ENCODE assay signal across 11 cellular contexts in the genomic region with DNA sequence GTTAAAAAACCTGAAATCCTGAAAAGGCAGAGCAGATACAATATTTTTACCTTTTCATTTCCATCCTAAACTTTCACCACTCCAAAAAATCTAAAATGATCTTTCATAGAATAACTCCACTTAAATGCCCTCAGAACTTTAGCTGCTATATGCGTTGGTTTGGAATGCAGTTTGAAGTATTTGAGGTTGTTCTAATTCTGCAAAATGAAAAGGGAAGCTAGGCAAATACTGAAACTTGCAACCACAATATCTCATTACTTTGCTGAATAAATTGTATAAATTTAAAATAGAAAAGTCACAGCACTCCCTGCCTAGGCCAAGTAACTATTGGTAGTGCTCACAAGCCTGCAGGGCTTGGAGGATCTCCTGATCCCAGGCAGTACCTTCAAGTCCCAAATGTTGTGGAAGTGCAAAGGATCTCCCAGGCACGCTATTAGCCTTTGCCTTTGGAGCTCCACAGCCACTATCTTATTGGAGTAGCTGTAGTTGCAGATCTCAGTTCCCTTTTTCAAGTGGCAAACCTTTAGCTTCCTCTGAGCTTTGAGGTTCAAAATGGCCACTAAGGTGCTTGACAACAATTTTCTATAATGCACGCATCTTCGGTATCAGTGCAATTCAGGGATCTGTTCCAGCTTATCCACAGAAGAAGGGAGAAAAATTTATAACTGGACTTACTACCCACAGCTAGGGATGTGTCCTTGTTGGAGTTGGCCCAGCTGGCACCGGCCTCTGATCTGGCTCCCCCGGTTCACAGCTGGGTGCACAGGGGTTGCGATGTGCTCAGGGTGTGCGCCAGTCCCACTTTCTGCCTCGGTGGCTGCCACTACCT. TPM values are rescaled to one million over a fixed set of nuclear protein-coding genes. Genes with fewer than 3 reads are reported as not detected.
DNase-seq lines count a peak whose midpoint lies in the region; ATAC-seq, FAIRE-seq and TF ChIP-seq lines count a peak whose summit lies in the region.
"Had no signal": no experiment of that assay in that cellular context is flagged by ENCODE, and none has a peak within 500 bp of the region (broad histone marks: within the 10 kb centered on the region; RNA-seq: fewer than 3 reads in every experiment).

No MANE protein-coding gene starts in this region.

- no peak overlapping the region for H2BK5ac ChIP-seq in H9 (ENCODE audit: insufficient read length, low read length)

- no peak overlapping the region for H3T11ph ChIP-seq in H9 (ENCODE audit: low read length)

- TF ChIP-seq RAD21 in HepG2 (CRISPR knock-in tag; IDR thresholded peaks at IDR 0.05) = no peak

- H3K4me1 Mint-ChIP-seq in T-helper 17 cell (peaks cover 4% of the 10 kb centered on the region), H9 (peaks cover 3 to 12% of the 10 kb centered on the region in 2 experiments; a peak in 3 of 4 replicates)
- peaks cover 13% of the 10 kb centered on the region for H3K4me1 Mint-ChIP-seq in stimulated activated effector memory CD8-positive, alpha-beta T cell treated with anti-CD3 and anti-CD28 coated beads, Interleukin-12 subunit alpha, Interleukin-12 subunit beta, amount 100 ng/mL, for 72 hours

- no peak for TF ChIP-seq POLR2A in HepG2 (IDR thresholded peaks at IDR 0.05; ENCODE audit: insufficient read depth in 1 of 2, low read depth in 2 of 2, low read length in 2 of 2)

- POLR2A ChIA-PET in HepG2 (lab: Yijun Ruan, JAX) = no interaction called here

- no peak overlapping the region for H3K27ac ChIP-seq in HepG2 (ENCODE audit: extremely low read length, insufficient read depth, low read length)
- no peak overlapping the region for H3K27ac ChIP-seq in H9 (ENCODE audit: insufficient read length, low read depth, low read length)

- TF ChIP-seq EP300 in HepG2 (IDR thresholded peaks at IDR 0.05; ENCODE audit: low read depth in 2 of 2, low read length in 2 of 2) = no peak
- no peak for TF ChIP-seq EP300 in HepG2 (CRISPR knock-in tag; IDR thresholded peaks at IDR 0.05; ENCODE audit: borderline replicate concordance)

- no peak for TF ChIP-seq CTCF in HepG2 (CRISPR knock-in tag; IDR thresholded peaks at IDR 0.05)
- TF ChIP-seq CTCF in H9 (conservative IDR thresholded peaks at IDR 0.05) = no peak

- H3K9ac ChIP-seq in HepG2 (ENCODE audit: insufficient read depth, low read depth, low read length) (no peak overlapping the region), H9 (ENCODE audit: extremely low read depth, insufficient read length, low read length) (no peak overlapping the region)

- peak; percentile 93 for ATAC-seq in GM18502 (IDR thresholded peaks at IDR 0.05; ENCODE audit: poor library complexity, unreplicated experiment)
- peak; percentile 89 for ATAC-seq in GM21529 (IDR thresholded peaks at IDR 0.05; ENCODE audit: unreplicated experiment)
- ATAC-seq in HG03354 (IDR thresholded peaks at IDR 0.05; ENCODE audit: poor library complexity, severe bottlenecking, unreplicated experiment) = peak; percentile 92
- peak; percentile 46 for ATAC-seq in T-helper 17 cell
- no peak for ATAC-seq in HepG2
- ATAC-seq in stimulated activated effector memory CD8-positive, alpha-beta T cell treated with anti-CD3 and anti-CD28 coated beads, Interleukin-12 subunit alpha, Interleukin-12 subunit beta, amount 100 ng/mL, for 72 hours = no peak
- ATAC-seq: sciatic nerve had no signal

- H3K4me1 ChIP-seq in HepG2 (ENCODE audit: insufficient read depth, low read length) (no peaks in the 10 kb centered on the region), H9 (ENCODE audit: insufficient read depth, low read length) (no peaks in the 10 kb centered on the region)

- H4K5ac ChIP-seq in H9 (ENCODE audit: insufficient read length, low read depth, low read length) = no peak overlapping the region

- no peak overlapping the region for H3K27ac Mint-ChIP-seq in T-helper 17 cell
- no peak overlapping the region for H3K27ac Mint-ChIP-seq in stimulated activated effector memory CD8-positive, alpha-beta T cell treated with anti-CD3 and anti-CD28 coated beads, Interleukin-12 subunit alpha, Interleukin-12 subunit beta, amount 100 ng/mL, for 72 hours
- no peak overlapping the region for H3K27ac Mint-ChIP-seq in H9

- in situ Hi-C loops in HepG2 (cut with HindIII; ENCODE audit: extremely low pct_ligation_motif_present, low pct_unique_long_range_greater_than_20kb) = loop anchor here (10.0 kb wide), 1 partner anchor 395 kb away; no protein-coding TSS in a partner anchor

- H3K56ac ChIP-seq in H9 (ENCODE audit: insufficient read length, low read depth, low read length) = no peak overlapping the region

- H3K4me3 ChIP-seq in HepG2 (replicated peaks in 1 of 3; ENCODE audit: insufficient read depth in 1 of 3, low read depth in 2 of 3, low read length in 3 of 3) = no peak overlapping the region

- H3K27me3 ChIP-seq in HepG2 (ENCODE audit: control insufficient read depth in 1 of 2, insufficient read depth in 2 of 2, low read length in 2 of 2) (peaks cover 2 to 11% of the 10 kb centered on the region in 2 experiments; a peak in 3 of 5 replicates), H9 (ENCODE audit: insufficient read depth, low read length) (no peaks in the 10 kb centered on the region)

- 65% methylated on average over 8 of the region's 9 CpGs for WGBS in HepG2 (ENCODE audit: low lambda C conversion rate)
- WGBS in H9 (ENCODE audit: extremely low coverage, insufficient read length, low lambda C conversion rate) = no CpG with 5 or more reads among the region's 9 CpGs

- no peak for DNase-seq in T-helper 17 cell
- DNase-seq in hypothalamus (lab: John Stamatoyannopoulos, UW) = no peak
- DNase-seq in HepG2 (ENCODE audit: low spot score) = no peak
- DNase-seq in stimulated activated effector memory CD8-positive, alpha-beta T cell treated with anti-CD3 and anti-CD28 coated beads, Interleukin-12 subunit alpha, Interleukin-12 subunit beta, amount 100 ng/mL, for 72 hours (ENCODE audit: low spot score in 2 of 2) = no peak
- no peak for DNase-seq in H9
- DNase-seq: effector memory CD4-positive, alpha-beta T cell had no signal

- no peaks in the 10 kb centered on the region for H3K79me2 ChIP-seq in HepG2 (ENCODE audit: insufficient read depth, low read length)
- H3K79me2 ChIP-seq in H9 (ENCODE audit: insufficient read depth, low read length) = no peaks in the 10 kb centered on the region

- peaks cover 49% of the 10 kb centered on the region for H3K27me3 Mint-ChIP-seq in T-helper 17 cell
- no peaks in the 10 kb centered on the region; the same call in 1 of the 2 replicates for H3K27me3 Mint-ChIP-seq in H9 (ENCODE audit: low read depth)

- no peak overlapping the region for H3K4ac ChIP-seq in H9 (ENCODE audit: low read depth, low read length)

- no peak overlapping the region for H3K18ac ChIP-seq in H9 (ENCODE audit: insufficient read length, low read depth, low read length)

- H2AK5ac ChIP-seq in H9 (ENCODE audit: insufficient read length, low read length) = no peak overlapping the region

- no peak overlapping the region for H3K4me3 Mint-ChIP-seq in T-helper 17 cell
- H3K4me3 Mint-ChIP-seq in stimulated activated effector memory CD8-positive, alpha-beta T cell treated with anti-CD3 and anti-CD28 coated beads, Interleukin-12 subunit alpha, Interleukin-12 subunit beta, amount 100 ng/mL, for 72 hours = no peak overlapping the region
- H3K4me3 Mint-ChIP-seq in H9 = no peak overlapping the region

- no peaks in the 10 kb centered on the region for H3K36me3 ChIP-seq in HepG2 (replicated peaks in 1 of 2; ENCODE audit: control insufficient read depth in 1 of 2, insufficient read depth in 2 of 2, low read length in 2 of 2)

- no peak overlapping the region for H2BK20ac ChIP-seq in H9 (ENCODE audit: low read depth, low read length, poor library complexity, severe bottlenecking)

- FAIRE-seq in HepG2 (lab: Jason Lieb, UNC) = no peak

- no TSS peak for BruUV-seq in HepG2 (replicated peaks; lab: Mats Ljungman, UMichigan)

- no peak overlapping the region for H4K8ac ChIP-seq in H9 (replicated peaks; ENCODE audit: insufficient read length, low read depth, low read length)

- no peak overlapping the region for H3K14ac ChIP-seq in H9 (ENCODE audit: insufficient read depth, low read length)

- H3K9me3 ChIP-seq in T-helper 17 cell (ENCODE audit: control insufficient read depth, low read length, poor library complexity, severe bottlenecking) (no peaks in the 10 kb centered on the region), HepG2 (ENCODE audit: low read length) (no peaks in the 10 kb centered on the region), H9 (ENCODE audit: control insufficient read depth, low read depth, low read length) (no peaks in the 10 kb centered on the region)

- no peaks in the 10 kb centered on the region for H3K23me2 ChIP-seq in H9 (ENCODE audit: insufficient read length, low read depth, low read length, poor library complexity, severe bottlenecking)

- H4K20me1 ChIP-seq in HepG2 (ENCODE audit: insufficient read depth, low read length) (no peaks in the 10 kb centered on the region), H9 (ENCODE audit: control insufficient read depth, insufficient read depth, insufficient read length) (no peaks in the 10 kb centered on the region)

- no peak overlapping the region for H4K91ac ChIP-seq in H9 (ENCODE audit: insufficient read length, low read depth, low read length)

- H2BK12ac ChIP-seq in H9 (ENCODE audit: insufficient read length, low read depth, low read length) = no peak overlapping the region

- CTCF ChIA-PET in HepG2 (lab: Yijun Ruan, JAX; ENCODE audit: low intra/inter-chr PET ratio, low total read pairs) = no interaction called here

- H3K9me3 Mint-ChIP-seq in stimulated activated effector memory CD8-positive, alpha-beta T cell treated with anti-CD3 and anti-CD28 coated beads, Interleukin-12 subunit alpha, Interleukin-12 subunit beta, amount 100 ng/mL, for 72 hours = no peaks in the 10 kb centered on the region
- H3K9me3 Mint-ChIP-seq in H9 = no peaks in the 10 kb centered on the region

- intact Hi-C loops in HepG2 (cut with micrococcal nuclease; ENCODE audit: unreplicated experiment) = no loop called here

- H2AFZ ChIP-seq in HepG2 (ENCODE audit: low read length) (no peak overlapping the region), H9 (ENCODE audit: low read length) (no peak overlapping the region)

- H3K36me3 Mint-ChIP-seq in T-helper 17 cell (ENCODE audit: low read depth) (no peaks in the 10 kb centered on the region), H9 (ENCODE audit: insufficient read depth in 1 of 3, low read depth in 3 of 3) (no peaks in the 10 kb centered on the region)
- H3K36me3 Mint-ChIP-seq in stimulated activated effector memory CD8-positive, alpha-beta T cell treated with anti-CD3 and anti-CD28 coated beads, Interleukin-12 subunit alpha, Interleukin-12 subunit beta, amount 100 ng/mL, for 72 hours = no peaks in the 10 kb centered on the region

- no peak overlapping the region for H2BK120ac ChIP-seq in H9 (ENCODE audit: low read depth, low read length, poor library complexity, severe bottlenecking)

- no peak overlapping the region for H3K4me2 ChIP-seq in HepG2 (ENCODE audit: low read depth, low read length)
- no peak overlapping the region for H3K4me2 ChIP-seq in H9 (ENCODE audit: insufficient read depth, insufficient read length, low read length)

- H3K79me1 ChIP-seq in H9 (ENCODE audit: insufficient read depth, low read depth, low read length, poor library complexity, severe bottlenecking) = no peaks in the 10 kb centered on the region

- no peak overlapping the region for H2BK15ac ChIP-seq in H9 (ENCODE audit: low read depth, low read length)

- H3K23ac ChIP-seq in H9 (ENCODE audit: insufficient read length, low read depth, low read length) = no peak overlapping the region

RNA-seq across cellular contexts. Expression of gene ANKRD62, which starts 43.4 kb away (rescaled TPM):
- total RNA-seq in T-helper 17 cell (not detected), HepG2 (2016; rRNA removed; fragmentation: Illumina TruSeq; extraction: Trizol) (not detected in 2 replicates), H9 (2021) (not detected in 2 replicates)
- not detected in 2 replicates for total RNA-seq in HepG2 (2016; cell fraction: cytosol; rRNA removed; fragmentation: Illumina TruSeq; extraction: Trizol; ENCODE audit: low read depth)
- not detected in 2 replicates for total RNA-seq in HepG2 (2016; cell fraction: insoluble cytoplasmic fraction; rRNA removed; fragmentation: Illumina TruSeq; extraction: Trizol)
- total RNA-seq in HepG2 (2016; cell fraction: membrane; rRNA removed; fragmentation: Illumina TruSeq; extraction: Trizol) = not detected in 2 replicates
- total RNA-seq in HepG2 (2016; cell fraction: nucleus; rRNA removed; fragmentation: Illumina TruSeq; extraction: Trizol) = not detected in 2 replicates
- not detected in 2 replicates for polyA plus RNA-seq in HepG2 (2011; rRNA removed)
- not detected in 2 replicates for polyA plus RNA-seq in HepG2 (2011; cell fraction: cytosol; rRNA removed)
- not detected in 2 replicates for polyA plus RNA-seq in HepG2 (2011; cell fraction: nucleus; rRNA removed)
- polyA plus RNA-seq in HepG2 (2012) = not detected in 2 replicates
- polyA plus RNA-seq in HepG2 (2016; cell fraction: cytosol; fragmentation: Illumina TruSeq; extraction: Trizol; ENCODE audit: low read depth) = not detected in 2 replicates
- not detected in 2 replicates for polyA plus RNA-seq in HepG2 (2016; cell fraction: insoluble cytoplasmic fraction; fragmentation: Illumina TruSeq; extraction: Trizol; ENCODE audit: low read depth)
- polyA plus RNA-seq in HepG2 (2016; cell fraction: membrane; fragmentation: Illumina TruSeq; extraction: Trizol; ENCODE audit: low read depth) = not detected in 2 replicates
- not detected in 2 replicates for polyA plus RNA-seq in HepG2 (2016; cell fraction: nucleus; fragmentation: Illumina TruSeq; extraction: Trizol; ENCODE audit: insufficient read depth, low read depth)
- polyA minus RNA-seq in HepG2 (2011; rRNA and poly(A)+ RNA removed; ENCODE audit: low replicate concordance) = 0.09 TPM in 1 of 2 replicates, not detected in the other
- polyA minus RNA-seq in HepG2 (2011; cell fraction: cytosol; rRNA and poly(A)+ RNA removed) = not detected in 2 replicates
- not detected in 2 replicates for polyA minus RNA-seq in HepG2 (2011; cell fraction: nucleus; rRNA and poly(A)+ RNA removed)
- total RNA-seq: kidney epithelial cell, sciatic nerve had no signal

Comparison
In these comparisons a context has a peak if more than half of its experiments do, and no peak if none do; other contexts are left out.
1. ATAC-seq: peak in GM18502 (single experiment), GM21529 (single experiment), HG03354 (single experiment) and T-helper 17 cell (single experiment); none in HepG2 (single experiment) and stimulated activated effector memory CD8-positive, alpha-beta T cell treated with anti-CD3 and anti-CD28 coated beads, Interleukin-12 subunit alpha, Interleukin-12 subunit beta, amount 100 ng/mL, for 72 hours (single experiment).